1 cellular context compared by ENCODE assay signal in genomic region chr20:9348316-9348715, GRCh38.
TF ChIP-seq lines count a peak whose summit lies in the region.

No MANE protein-coding gene starts in this region.

TF ChIP-seq in GM23338, 12 proteins besides CTCF, POLR2A, EP300 and RAD21 (continued from another document):
- TF ChIP-seq REST (IDR thresholded peaks at IDR 0.05; ENCODE audit: unreplicated experiment) = no peak
- TF ChIP-seq EZH2 (IDR thresholded peaks at IDR 0.05; ENCODE audit: low read depth, unreplicated experiment) = no peak
